Comparison of ENCODE assay signal across 15 cellular contexts in the genomic region with DNA sequence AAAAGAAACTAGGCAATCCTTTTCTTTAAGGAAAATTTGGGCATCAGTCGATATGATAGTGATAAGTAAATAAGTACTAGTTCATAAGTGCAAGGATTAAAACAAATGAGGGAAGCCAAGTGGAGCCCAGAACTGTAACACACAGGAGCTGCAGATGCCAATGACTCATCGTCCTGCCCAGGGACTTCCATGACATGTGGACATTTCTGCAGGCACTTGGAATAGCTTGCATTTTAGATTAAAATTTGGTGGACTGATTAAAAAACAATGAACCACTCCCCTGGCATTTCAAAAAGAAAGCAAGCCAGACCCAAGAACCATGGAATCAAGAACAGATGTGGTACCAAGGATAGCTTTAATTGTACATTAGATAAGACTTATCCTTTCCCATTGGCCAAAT. TPM values are rescaled to one million over a fixed set of nuclear protein-coding genes. Genes with fewer than 3 reads are reported as not detected.
DNase-seq lines count a peak whose midpoint lies in the region; ATAC-seq, FAIRE-seq and TF ChIP-seq lines count a peak whose summit lies in the region.
"Had no signal": no experiment of that assay in that cellular context is flagged by ENCODE, and none has a peak within 500 bp of the region (broad histone marks: within the 10 kb centered on the region; RNA-seq: fewer than 3 reads in every experiment).

No MANE protein-coding gene starts in this region.

- H3K27me3 ChIP-seq in IMR-90 (ENCODE audit: control insufficient read depth, insufficient read depth, low read length): no peaks in the 10 kb centered on the region; the same call in 1 of the 2 replicates
- no peaks in the 10 kb centered on the region for H3K27me3 ChIP-seq in K562 (ENCODE audit: control insufficient read depth in 2 of 2, insufficient read depth in 2 of 2, low read length in 2 of 2)
- H3K27me3 ChIP-seq in left lung: no peaks in the 10 kb centered on the region
- H3K27me3 ChIP-seq in neuronal stem cell (ENCODE audit: control insufficient read depth in 3 of 3, insufficient read depth in 3 of 3, low read depth in 1 of 3, low read length in 3 of 3): peaks cover 0 to 4% (median 0%) of the 10 kb centered on the region in 3 experiments
- no peaks in the 10 kb centered on the region for H3K27me3 ChIP-seq in thyroid gland

- H3K9me1 ChIP-seq in IMR-90 (ENCODE audit: insufficient read depth, low read length) (no peaks in the 10 kb centered on the region), K562 (ENCODE audit: control insufficient read depth, insufficient read depth, low read length) (no peaks in the 10 kb centered on the region)

- no peak overlapping the region for H3K4me3 ChIP-seq in IMR-90 (ENCODE audit: insufficient read depth, low read depth, low read length)
- no peak overlapping the region for H3K4me3 ChIP-seq in K562
- no peak overlapping the region for H3K4me3 ChIP-seq in left lung
- no peak overlapping the region for H3K4me3 ChIP-seq in neuronal stem cell (ENCODE audit: low read length in 2 of 2)
- H3K4me3 ChIP-seq in thyroid gland (replicated peaks in 1 of 3): no peak overlapping the region

- intact Hi-C loops in IMR-90 (cut with micrococcal nuclease): no loop called here
- intact Hi-C loops in K562 (cut with micrococcal nuclease): no loop called here
- intact Hi-C loops in left lung (cut with DNase I): no loop called here
- intact Hi-C loops in thyroid gland (cut with DNase I): no loop called here

- no peak overlapping the region for H4K8ac ChIP-seq in IMR-90 (ENCODE audit: low read depth in 2 of 2, low read length in 2 of 2)
- H4K8ac ChIP-seq in neuronal stem cell (ENCODE audit: low read depth, low read length): no peak overlapping the region

- no peak for FAIRE-seq in K562 (lab: Jason Lieb, UNC)

- CTCF ChIA-PET in IMR-90 (lab: Yijun Ruan, JAX): interaction anchor here (0.5 kb wide), 1 partner anchor 23 kb away, joined by 3 read pairs; no protein-coding TSS in a partner anchor
- CTCF ChIA-PET in K562 (lab: Yijun Ruan, JAX; ENCODE audit: low intra/inter-chr PET ratio): no interaction called here

- no peak overlapping the region for H2BK12ac ChIP-seq in neuronal stem cell (ENCODE audit: low read length)

- H3K18ac ChIP-seq in IMR-90 (ENCODE audit: low read depth, low read length) (no peak overlapping the region), neuronal stem cell (ENCODE audit: low read length) (no peak overlapping the region)

- H3K27ac ChIP-seq in IMR-90 (ENCODE audit: insufficient read depth, low read length): no peak overlapping the region
- no peak overlapping the region for H3K27ac ChIP-seq in K562 (ENCODE audit: extremely low read depth, low read depth, low read length)
- no peak overlapping the region for H3K27ac ChIP-seq in left lung
- no peak overlapping the region for H3K27ac ChIP-seq in neuronal stem cell (replicated peaks; ENCODE audit: low read length)
- no peak overlapping the region for H3K27ac ChIP-seq in thyroid gland

- ATAC-seq in IMR-90 (ENCODE audit: low read depth): peak; percentile 48; the same call in 1 of the 2 replicates
- no peak for ATAC-seq in K562
- peak; percentile 44 for ATAC-seq in left lung
- ATAC-seq: stimulated activated memory B cell treated with anti-CD40 and anti-IgM and Interleukin-4, amounts not matched to agents 10 μg/mL and 1 μg/mL and 100 μg/mL, for 72 hours had no signal

- H3K4ac ChIP-seq in IMR-90 (ENCODE audit: low read depth, low read length) (no peak overlapping the region), neuronal stem cell (ENCODE audit: low read length) (no peak overlapping the region)

- DNase-seq in Caki2 (ENCODE audit: low read depth): peak; percentile 27
- DNase-seq in IMR-90: peak; percentile 22
- peak in 1 of 4 experiments; percentile 17 for DNase-seq in K562 (ENCODE audit: extremely low read depth in 1 of 4, low spot score in 3 of 4)
- no peak for DNase-seq in left lung
- no peak for DNase-seq in neuronal stem cell (ENCODE audit: low spot score)
- no peak for DNase-seq in GOT3 (lab: John Stamatoyannopoulos, UW)
- no peak for DNase-seq in endothelial cell (ENCODE audit: low spot score)
- no peak for DNase-seq in thyroid gland
- DNase-seq: activated effector memory CD4-positive, alpha-beta T cell treated with Interleukin-2 at 50 U/mL for 16 hours; NCI-H1694 treated with DMSO at 0.1 percent for 48 hours; T-helper 1 cell had no signal

- H3K23ac ChIP-seq in IMR-90 (ENCODE audit: low read depth, low read length): no peak overlapping the region
- H3K23ac ChIP-seq in neuronal stem cell (ENCODE audit: low read depth, low read length, poor library complexity): no peak overlapping the region

- H3K56ac ChIP-seq in IMR-90 (ENCODE audit: extremely low read depth, insufficient read depth, low read length): no peak overlapping the region

- no peak overlapping the region for H2BK5ac ChIP-seq in IMR-90 (ENCODE audit: low read depth, low read length, poor library complexity, severe bottlenecking)
- H2BK5ac ChIP-seq in neuronal stem cell (ENCODE audit: low read length): no peak overlapping the region

- H3K4me1 ChIP-seq in IMR-90 (ENCODE audit: control insufficient read depth, insufficient read depth, low read length): no peaks in the 10 kb centered on the region
- H3K4me1 ChIP-seq in K562 (replicated peaks in 1 of 2; ENCODE audit: control insufficient read depth in 2 of 2, insufficient read depth in 2 of 2, low read length in 2 of 2): 0 out of 5 replicates have a peak, but pooled peaks cover 0 to 10% of the 10 kb centered on the region in 2 experiments
- no peaks in the 10 kb centered on the region for H3K4me1 ChIP-seq in left lung
- H3K4me1 ChIP-seq in neuronal stem cell (ENCODE audit: control insufficient read depth in 2 of 2, insufficient read depth in 1 of 2, low read depth in 1 of 2, low read length in 2 of 2): no peaks in the 10 kb centered on the region
- no peaks in the 10 kb centered on the region for H3K4me1 ChIP-seq in thyroid gland

- H3K4me3 Mint-ChIP-seq in endothelial cell (ENCODE audit: unreplicated experiment): no peak overlapping the region
- H3K4me3 Mint-ChIP-seq: CD4-positive, CD25-positive, alpha-beta regulatory T cell; stimulated activated memory B cell treated with anti-CD40 and anti-IgM and Interleukin-4, amounts not matched to agents 10 μg/mL and 1 μg/mL and 100 μg/mL, for 72 hours had no signal

- H2BK120ac ChIP-seq in IMR-90 (ENCODE audit: low read depth, low read length): no peak overlapping the region
- no peak overlapping the region for H2BK120ac ChIP-seq in neuronal stem cell (ENCODE audit: low read depth, low read length)

- H2BK15ac ChIP-seq in IMR-90 (ENCODE audit: low read depth, low read length): no peak overlapping the region
- no peak overlapping the region for H2BK15ac ChIP-seq in neuronal stem cell (ENCODE audit: low read length)

- no peaks in the 10 kb centered on the region for H3K9me3 Mint-ChIP-seq in endothelial cell (ENCODE audit: unreplicated experiment)
- H3K9me3 Mint-ChIP-seq: CD4-positive, CD25-positive, alpha-beta regulatory T cell; stimulated activated memory B cell treated with anti-CD40 and anti-IgM and Interleukin-4, amounts not matched to agents 10 μg/mL and 1 μg/mL and 100 μg/mL, for 72 hours had no signal

- H3K14ac ChIP-seq in IMR-90 (replicated peaks; ENCODE audit: low read depth, low read length) (no peak overlapping the region), neuronal stem cell (ENCODE audit: low read length) (no peak overlapping the region)

- dilution Hi-C loops in IMR-90 (cut with HindIII; ENCODE audit: low sequenced_read_pairs, unreplicated experiment): no loop called here

- no peaks in the 10 kb centered on the region for H3K79me1 ChIP-seq in IMR-90 (ENCODE audit: low read depth in 1 of 2, low read length in 2 of 2)
- no peaks in the 10 kb centered on the region for H3K79me1 ChIP-seq in neuronal stem cell (ENCODE audit: low read depth, low read length)

- TF ChIP-seq CTCF in IMR-90 (conservative IDR thresholded peaks at IDR 0.05; ENCODE audit: low read depth, low read length) (no peak), K562 (IDR thresholded peaks at IDR 0.05 in 2 of 3, conservative IDR thresholded peaks at IDR 0.05 in 1 of 3; ENCODE audit: insufficient read depth in 2 of 3, low read depth in 1 of 3, low read length in 3 of 3) (no peak), left lung (IDR thresholded peaks at IDR 0.05) (no peak), endothelial cell (IDR thresholded peaks at IDR 0.05; ENCODE audit: unreplicated experiment) (no peak), thyroid gland (IDR thresholded peaks at IDR 0.05) (no peak)

- in situ Hi-C loops in Caki2 (cut with HindIII; ENCODE audit: low pct_unique_long_range_greater_than_20kb, low sequenced_read_pairs) (no loop called here), IMR-90 (cut with MboI; ENCODE audit: low sequenced_read_pairs) (no loop called here), K562 (cut with MboI) (no loop called here)

- H4K91ac ChIP-seq in IMR-90 (ENCODE audit: insufficient read depth, low read depth, low read length): no peak overlapping the region
- H4K91ac ChIP-seq in neuronal stem cell (ENCODE audit: low read depth, low read length, poor library complexity): no peak overlapping the region

- H2AK5ac ChIP-seq in IMR-90 (ENCODE audit: low read depth, low read length): no peak overlapping the region
- H2AK5ac ChIP-seq in neuronal stem cell (ENCODE audit: low read depth, low read length): no peak overlapping the region

- H4K5ac ChIP-seq in IMR-90 (ENCODE audit: low read depth, low read length): no peak overlapping the region

- H3K9ac ChIP-seq in IMR-90 (ENCODE audit: low read depth, low read length): no peak overlapping the region
- no peak overlapping the region for H3K9ac ChIP-seq in K562 (ENCODE audit: insufficient read depth in 1 of 2, low read depth in 2 of 2, low read length in 2 of 2)
- H3K9ac ChIP-seq in neuronal stem cell (ENCODE audit: low read depth, low read length, poor library complexity): no peak overlapping the region

- H3K27ac Mint-ChIP-seq in endothelial cell (ENCODE audit: unreplicated experiment): no peak overlapping the region
- H3K27ac Mint-ChIP-seq: CD4-positive, CD25-positive, alpha-beta regulatory T cell; stimulated activated memory B cell treated with anti-CD40 and anti-IgM and Interleukin-4, amounts not matched to agents 10 μg/mL and 1 μg/mL and 100 μg/mL, for 72 hours had no signal

- TF ChIP-seq POLR2A in IMR-90 (IDR thresholded peaks at IDR 0.05; ENCODE audit: low read depth, low read length): no peak
- TF ChIP-seq POLR2A in K562 (conservative IDR thresholded peaks at IDR 0.05): no peak
- TF ChIP-seq POLR2A in thyroid gland (IDR thresholded peaks at IDR 0.05): no peak

- H3K36me3 ChIP-seq in IMR-90 (ENCODE audit: control insufficient read depth, insufficient read depth, low read length) (no peaks in the 10 kb centered on the region), K562 (ENCODE audit: control insufficient read depth, insufficient read depth, low read length) (no peaks in the 10 kb centered on the region), left lung (no peaks in the 10 kb centered on the region), neuronal stem cell (replicated peaks in 1 of 2; ENCODE audit: control insufficient read depth in 2 of 2, insufficient read depth in 2 of 2, low read length in 2 of 2) (no peaks in the 10 kb centered on the region), thyroid gland (no peaks in the 10 kb centered on the region)

- H3K36me3 Mint-ChIP-seq in endothelial cell (ENCODE audit: low read depth, unreplicated experiment): no peaks in the 10 kb centered on the region
- H3K36me3 Mint-ChIP-seq: CD4-positive, CD25-positive, alpha-beta regulatory T cell; stimulated activated memory B cell treated with anti-CD40 and anti-IgM and Interleukin-4, amounts not matched to agents 10 μg/mL and 1 μg/mL and 100 μg/mL, for 72 hours had no signal

- H3K27me3 Mint-ChIP-seq in endothelial cell (ENCODE audit: unreplicated experiment): no peaks in the 10 kb centered on the region
- H3K27me3 Mint-ChIP-seq: CD4-positive, CD25-positive, alpha-beta regulatory T cell; stimulated activated memory B cell treated with anti-CD40 and anti-IgM and Interleukin-4, amounts not matched to agents 10 μg/mL and 1 μg/mL and 100 μg/mL, for 72 hours had no signal

- H2AFZ ChIP-seq in IMR-90 (replicated peaks; ENCODE audit: low read length, poor library complexity): no peak overlapping the region
- H2AFZ ChIP-seq in K562 (ENCODE audit: low read depth, low read length): peak overlapping the region; percentile 36; the same call in 1 of the 2 replicates
- H2AFZ ChIP-seq in neuronal stem cell (ENCODE audit: low read length): no peak overlapping the region

- no peak overlapping the region for H3K4me2 ChIP-seq in IMR-90 (ENCODE audit: low read depth, low read length)
- H3K4me2 ChIP-seq in K562 (ENCODE audit: insufficient read depth, low read length): no peak overlapping the region
- H3K4me2 ChIP-seq in neuronal stem cell (ENCODE audit: insufficient read depth, low read length, poor library complexity, severe bottlenecking): no peak overlapping the region

- BruUV-seq in IMR-90 (replicated peaks; lab: Mats Ljungman, UMichigan) (no TSS peak), K562 (replicated peaks; lab: Mats Ljungman, UMichigan) (no TSS peak)

- no peaks in the 10 kb centered on the region for H3K9me3 ChIP-seq in IMR-90 (ENCODE audit: control insufficient read depth, insufficient read depth, low read length)
- no peaks in the 10 kb centered on the region for H3K9me3 ChIP-seq in K562 (replicated peaks; ENCODE audit: control insufficient read depth, insufficient read depth, low read depth, low read length)
- no peaks in the 10 kb centered on the region for H3K9me3 ChIP-seq in left lung
- no peaks in the 10 kb centered on the region for H3K9me3 ChIP-seq in neuronal stem cell (replicated peaks in 1 of 2; ENCODE audit: control insufficient read depth in 2 of 2, insufficient read depth in 1 of 2, low read depth in 1 of 2, low read length in 2 of 2)
- H3K9me3 ChIP-seq in thyroid gland: no peaks in the 10 kb centered on the region

- no CpG with 5 or more reads among the region's 2 CpGs for WGBS in IMR-90 (ENCODE audit: extremely low coverage in 2 of 2, insufficient read length in 1 of 2), 2 experiments
- WGBS in K562 (ENCODE audit: insufficient coverage, low coverage, missing lambda C conversion rate): 10% methylated on average over 2 of the region's 2 CpGs
- WGBS in neuronal stem cell (ENCODE audit: extremely low coverage in 2 of 2, insufficient read length in 2 of 2, insufficient replicate concordance in 1 of 2), 2 donors: no CpG with 5 or more reads among the region's 2 CpGs
- 68 to 84% methylated on average over 2 of the region's 2 CpGs for WGBS in thyroid gland, 2 donors

- H2BK20ac ChIP-seq in IMR-90 (ENCODE audit: low read depth, low read length): no peak overlapping the region

- peaks cover 4% of the 10 kb centered on the region for H3K4me1 Mint-ChIP-seq in endothelial cell (ENCODE audit: unreplicated experiment)
- H3K4me1 Mint-ChIP-seq: CD4-positive, CD25-positive, alpha-beta regulatory T cell; stimulated activated memory B cell treated with anti-CD40 and anti-IgM and Interleukin-4, amounts not matched to agents 10 μg/mL and 1 μg/mL and 100 μg/mL, for 72 hours had no signal

- POLR2A ChIA-PET in IMR-90 (lab: Charles Lee; ENCODE audit: unreplicated experiment) (no interaction called here), K562 (lab: Yijun Ruan, JAX) (interaction anchor here (0.9 to 1.3 kb wide), 2 partner anchors 18 to 21 kb away, joined by 3 to 4 read pairs; no protein-coding TSS in a partner anchor)

- TF ChIP-seq RAD21 in IMR-90 (IDR thresholded peaks at IDR 0.05; ENCODE audit: low read length) (no peak), K562 (CRISPR knock-in tag; conservative IDR thresholded peaks at IDR 0.05 in 1 of 2, IDR thresholded peaks at IDR 0.05 in 1 of 2) (no peak)

- H4K20me1 ChIP-seq in IMR-90 (ENCODE audit: insufficient read depth, low read length) (no peaks in the 10 kb centered on the region), K562 (replicated peaks; ENCODE audit: control insufficient read depth, insufficient read depth, low read length) (no peaks in the 10 kb centered on the region)

- no peak overlapping the region for H2AK9ac ChIP-seq in IMR-90 (replicated peaks; ENCODE audit: low read depth, low read length, poor library complexity)

- no peak for TF ChIP-seq EP300 in K562 (IDR thresholded peaks at IDR 0.05; ENCODE audit: low read length)

- H3K79me2 ChIP-seq in K562 (ENCODE audit: control insufficient read depth, insufficient read depth, low read length): no peaks in the 10 kb centered on the region

RNA-seq across cellular contexts. Expression of a gene that starts 2.9 kb away (rescaled TPM):
- total RNA-seq in Caki2 (2014; rRNA removed; shearing (Covaris generic); ENCODE audit: low replicate concordance): not detected in 2 replicates
- total RNA-seq in IMR-90 (2012; rRNA removed) (not detected in 2 replicates), K562 (2014; rRNA removed) (not detected in 2 replicates), K562 (2014; rRNA removed; fragmentation: Illumina TruSeq; extraction: Trizol) (not detected in 2 replicates), K562 (2015; rRNA removed; fragmentation: Illumina TruSeq; extraction: Trizol) (not detected in 2 replicates), K562 (2021) (not detected in 2 replicates), left lung (not detected), endothelial cell (ENCODE audit: unreplicated experiment) (not detected), thyroid gland (not detected)
- polyA plus RNA-seq in IMR-90 (2012; rRNA removed) (not detected in 2 replicates), K562 (2011; rRNA removed) (not detected in 2 replicates), K562 (2014; fragmentation: Illumina TruSeq; extraction: Trizol) (not detected in 2 replicates), K562 (2014; fragmentation: Nextera tagmentation; extraction: Ambion mirVana) (not detected), K562 (2014; rRNA removed) (not detected in 2 replicates)
- polyA plus RNA-seq in IMR-90 (2012; cell fraction: cytosol; rRNA removed): not detected in 2 replicates
- polyA plus RNA-seq in IMR-90 (2012; cell fraction: nucleus; rRNA removed; ENCODE audit: low replicate concordance): not detected in 2 replicates
- not detected in 2 replicates for total RNA-seq in K562 (2011; cell fraction: chromatin; rRNA removed; ENCODE audit: low replicate concordance)
- not detected in 2 replicates for total RNA-seq in K562 (2011; cell fraction: nucleolus; rRNA removed)
- not detected in 2 replicates for total RNA-seq in K562 (2011; cell fraction: nucleoplasm; rRNA removed)
- not detected in 2 replicates for polyA plus RNA-seq in K562 (2011; cell fraction: cytosol; rRNA removed)
- polyA plus RNA-seq in K562 (2011; cell fraction: nucleus; rRNA removed): not detected in 2 replicates
- polyA plus RNA-seq in K562 (2012): not detected in 2 replicates
- polyA minus RNA-seq in K562 (2011; rRNA and poly(A)+ RNA removed): not detected in 2 replicates
- not detected in 2 replicates for polyA minus RNA-seq in K562 (2011; cell fraction: cytosol; rRNA and poly(A)+ RNA removed)
- not detected in 2 replicates for polyA minus RNA-seq in K562 (2011; cell fraction: nucleus; rRNA and poly(A)+ RNA removed)
- polyA plus RNA-seq in neuronal stem cell (2013, experiment 1 of 2): not detected
- not detected for polyA plus RNA-seq in neuronal stem cell (2013, experiment 2 of 2)
- total RNA-seq: CD4-positive, CD25-positive, alpha-beta regulatory T cell; liver; omental fat pad had no signal
- polyA plus RNA-seq: CD4-positive, CD25-positive, alpha-beta regulatory T cell; liver had no signal

RNA-seq across cellular contexts. Expression of a gene that starts 44.6 kb away (rescaled TPM):
- total RNA-seq in Caki2 (2014; rRNA removed; shearing (Covaris generic); ENCODE audit: low replicate concordance): 0.47 and 0.98 TPM in 2 replicates
- total RNA-seq in IMR-90 (2012; rRNA removed) (not detected in 2 replicates), K562 (2014; rRNA removed) (not detected in 2 replicates), K562 (2014; rRNA removed; fragmentation: Illumina TruSeq; extraction: Trizol) (not detected in 2 replicates), K562 (2015; rRNA removed; fragmentation: Illumina TruSeq; extraction: Trizol) (not detected in 2 replicates), K562 (2021) (not detected in 2 replicates), left lung (under 1 TPM; 0.29 to 0.47 TPM), endothelial cell (ENCODE audit: unreplicated experiment) (0.23 TPM), thyroid gland (not detected)
- polyA plus RNA-seq in IMR-90 (2012; rRNA removed) (not detected in 2 replicates), K562 (2011; rRNA removed) (not detected in 2 replicates), K562 (2014; fragmentation: Illumina TruSeq; extraction: Trizol) (not detected in 2 replicates), K562 (2014; fragmentation: Nextera tagmentation; extraction: Ambion mirVana) (not detected), K562 (2014; rRNA removed) (not detected in 2 replicates)
- polyA plus RNA-seq in IMR-90 (2012; cell fraction: cytosol; rRNA removed): not detected in 2 replicates
- polyA plus RNA-seq in IMR-90 (2012; cell fraction: nucleus; rRNA removed; ENCODE audit: low replicate concordance): not detected in 2 replicates
- not detected in 2 replicates for total RNA-seq in K562 (2011; cell fraction: chromatin; rRNA removed; ENCODE audit: low replicate concordance)
- not detected in 2 replicates for total RNA-seq in K562 (2011; cell fraction: nucleolus; rRNA removed)
- not detected in 2 replicates for total RNA-seq in K562 (2011; cell fraction: nucleoplasm; rRNA removed)
- not detected in 2 replicates for polyA plus RNA-seq in K562 (2011; cell fraction: cytosol; rRNA removed)
- not detected in 2 replicates for polyA plus RNA-seq in K562 (2011; cell fraction: nucleus; rRNA removed)
- not detected in 2 replicates for polyA plus RNA-seq in K562 (2012)
- not detected in 2 replicates for polyA minus RNA-seq in K562 (2011; rRNA and poly(A)+ RNA removed)
- polyA minus RNA-seq in K562 (2011; cell fraction: cytosol; rRNA and poly(A)+ RNA removed): not detected in 2 replicates
- not detected in 2 replicates for polyA minus RNA-seq in K562 (2011; cell fraction: nucleus; rRNA and poly(A)+ RNA removed)
- not detected for polyA plus RNA-seq in neuronal stem cell (2013, experiment 1 of 2)
- not detected for polyA plus RNA-seq in neuronal stem cell (2013, experiment 2 of 2)
- total RNA-seq: CD4-positive, CD25-positive, alpha-beta regulatory T cell; omental fat pad had no signal
- polyA plus RNA-seq: CD4-positive, CD25-positive, alpha-beta regulatory T cell had no signal

RNA-seq across cellular contexts. Expression of a gene that starts 52.3 kb away (rescaled TPM):
- total RNA-seq in Caki2 (2014; rRNA removed; shearing (Covaris generic); ENCODE audit: low replicate concordance): 10.3 and 16.8 TPM in 2 replicates
- 33.2 and 52.2 TPM in 2 replicates for total RNA-seq in IMR-90 (2012; rRNA removed)
- polyA plus RNA-seq in IMR-90 (2012; rRNA removed): 33.3 and 36.6 TPM in 2 replicates
- polyA plus RNA-seq in IMR-90 (2012; cell fraction: cytosol; rRNA removed): 3.3 and 6.6 TPM in 2 replicates
- polyA plus RNA-seq in IMR-90 (2012; cell fraction: nucleus; rRNA removed; ENCODE audit: low replicate concordance): 2.0 and 30.9 TPM in 2 replicates
- total RNA-seq in K562 (2011; cell fraction: chromatin; rRNA removed; ENCODE audit: low replicate concordance): 16.8 and 69.9 TPM in 2 replicates
- 9.7 and 15.5 TPM in 2 replicates for total RNA-seq in K562 (2011; cell fraction: nucleolus; rRNA removed)
- 37.0 and 70.5 TPM in 2 replicates for total RNA-seq in K562 (2011; cell fraction: nucleoplasm; rRNA removed)
- total RNA-seq in K562 (2014; rRNA removed): 34.5 and 36.0 TPM in 2 replicates
- 45.3 and 55.8 TPM in 2 replicates for total RNA-seq in K562 (2014; rRNA removed; fragmentation: Illumina TruSeq; extraction: Trizol)
- total RNA-seq in K562 (2015; rRNA removed; fragmentation: Illumina TruSeq; extraction: Trizol): 47.9 and 51.8 TPM in 2 replicates
- total RNA-seq in K562 (2021): 46.6 and 52.1 TPM in 2 replicates
- 47.3 and 54.0 TPM in 2 replicates for polyA plus RNA-seq in K562 (2011; rRNA removed)
- 28.3 and 50.2 TPM in 2 replicates for polyA plus RNA-seq in K562 (2011; cell fraction: cytosol; rRNA removed)
- polyA plus RNA-seq in K562 (2011; cell fraction: nucleus; rRNA removed): 24.7 and 33.9 TPM in 2 replicates
- polyA plus RNA-seq in K562 (2012): 36.4 and 92.2 TPM in 2 replicates
- 62.6 and 78.8 TPM in 2 replicates for polyA plus RNA-seq in K562 (2014; fragmentation: Illumina TruSeq; extraction: Trizol)
- polyA plus RNA-seq in K562 (2014; fragmentation: Nextera tagmentation; extraction: Ambion mirVana): 100 to 1,000 TPM; 118 to 152 TPM
- polyA plus RNA-seq in K562 (2014; rRNA removed): 43.2 and 52.7 TPM in 2 replicates
- polyA minus RNA-seq in K562 (2011; rRNA and poly(A)+ RNA removed): 94.8 and 102 TPM in 2 replicates
- polyA minus RNA-seq in K562 (2011; cell fraction: cytosol; rRNA and poly(A)+ RNA removed): 18.3 and 22.0 TPM in 2 replicates
- 10.4 and 24.3 TPM in 2 replicates for polyA minus RNA-seq in K562 (2011; cell fraction: nucleus; rRNA and poly(A)+ RNA removed)
- total RNA-seq in left lung: 100 to 1,000 TPM; 146 to 147 TPM
- 236 TPM for polyA plus RNA-seq in neuronal stem cell (2013, experiment 1 of 2)
- polyA plus RNA-seq in neuronal stem cell (2013, experiment 2 of 2): 248 TPM
- 89.3 TPM for total RNA-seq in endothelial cell (ENCODE audit: unreplicated experiment)
- total RNA-seq in thyroid gland: 100 to 1,000 TPM in 2 of 4 donors, 10 to 100 TPM in 2; 90.9 to 124 (median 104) TPM

Comparison
In these comparisons a context has a peak if more than half of its experiments do, and no peak if none do; other contexts are left out.
1. DNase-seq: peak in Caki2 (single experiment) and IMR-90 (single experiment); none in left lung (0 of 2), neuronal stem cell (single experiment), GOT3 (single experiment), endothelial cell (single experiment) and thyroid gland (0 of 2).